In the genomic region with DNA sequence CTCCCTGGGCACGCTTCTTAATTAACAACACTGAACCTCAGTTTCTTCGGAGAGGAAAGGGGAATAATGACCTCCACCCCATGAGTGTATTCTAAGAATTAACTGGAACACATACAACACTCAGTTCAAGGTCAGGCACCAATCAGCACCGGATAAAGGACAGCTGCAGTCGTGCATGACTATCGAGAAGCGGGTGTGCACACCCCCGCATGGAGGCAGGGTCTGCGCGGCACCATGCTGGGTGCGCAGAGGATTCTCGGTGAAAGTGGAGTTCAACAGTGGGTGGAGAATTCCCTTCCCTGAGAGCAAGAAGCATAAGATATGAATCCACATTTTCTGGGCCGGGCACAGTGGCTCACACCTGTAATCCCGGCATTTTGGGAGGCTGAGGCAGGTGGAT, we compare ENCODE assay signal across 20 cellular contexts. TPM values are rescaled to one million over a fixed set of nuclear protein-coding genes. Genes with fewer than 3 reads are reported as not detected.
DNase-seq lines count a peak whose midpoint lies in the region; ATAC-seq and TF ChIP-seq lines count a peak whose summit lies in the region.
"Had no signal": no experiment of that assay in that cellular context is flagged by ENCODE, and none has a peak within 500 bp of the region (broad histone marks: within the 10 kb centered on the region; RNA-seq: fewer than 3 reads in every experiment).

No MANE protein-coding gene starts in this region.

- no peak overlapping the region for H3K27ac ChIP-seq in osteoblast (ENCODE audit: low read depth, low read length)
- no peak overlapping the region for H3K27ac ChIP-seq in vagina
- H3K27ac ChIP-seq in GM23248, result no peak overlapping the region
- H3K27ac ChIP-seq: C4-2B had no signal

- H3K9ac ChIP-seq in GM23248, result no peak overlapping the region

- H3K4me3 ChIP-seq in osteoblast (ENCODE audit: insufficient read depth, low read length), result no peak overlapping the region
- H3K4me3 ChIP-seq in vagina, result no peak overlapping the region
- H3K4me3 ChIP-seq in GM23248, result no peak overlapping the region

- ATAC-seq in HG02970 (IDR thresholded peaks at IDR 0.05; ENCODE audit: low FRiP score, unreplicated experiment), result no peak
- ATAC-seq: Panc1, SK-N-SH treated with all-trans-retinoic acid at 6 μM for 48 hours had no signal

- H3F3A ChIP-seq in GM23248 (ENCODE audit: insufficient read depth), result no peaks in the 10 kb centered on the region; the same call in 1 of the 2 replicates

- no peaks in the 10 kb centered on the region for H3K9me2 ChIP-seq in GM23248 (ENCODE audit: insufficient read depth)

- intact Hi-C loops in vagina (cut with DNase I), result no loop called here

- in situ Hi-C loops in GM13976 (cut with MboI; ENCODE audit: low sequenced_read_pairs, unreplicated experiment) (no loop called here), GM23248 (cut with MboI) (no loop called here)

- peak overlapping the region; percentile 15 to 63 (median 42) for H3K4me3 Mint-ChIP-seq in immature natural killer cell
- H3K4me3 Mint-ChIP-seq: CD8-positive, alpha-beta memory T cell had no signal

- H3K36me3 Mint-ChIP-seq in immature natural killer cell, result peaks cover 0 to 10% (median 9%) of the 10 kb centered on the region in 3 donors

- H3K79me2 ChIP-seq in osteoblast (ENCODE audit: insufficient read depth, low read length) (no peaks in the 10 kb centered on the region), GM23248 (ENCODE audit: insufficient read depth) (no peaks in the 10 kb centered on the region)

- H3K27ac Mint-ChIP-seq in immature natural killer cell, result peak overlapping the region; percentile 90 to 97 (median 95)

- no peak for TF ChIP-seq POLR2A in vagina (IDR thresholded peaks at IDR 0.05)

- no peaks in the 10 kb centered on the region for H4K20me1 ChIP-seq in osteoblast (ENCODE audit: insufficient read depth, low read length)
- no peaks in the 10 kb centered on the region for H4K20me1 ChIP-seq in GM23248 (ENCODE audit: insufficient read depth)

- no peaks in the 10 kb centered on the region for H3K9me3 Mint-ChIP-seq in immature natural killer cell
- H3K9me3 Mint-ChIP-seq: CD8-positive, alpha-beta memory T cell had no signal

- H3K36me3 ChIP-seq in osteoblast (ENCODE audit: insufficient read depth, low read length), result no peaks in the 10 kb centered on the region
- no peaks in the 10 kb centered on the region for H3K36me3 ChIP-seq in vagina
- H3K36me3 ChIP-seq in GM23248 (ENCODE audit: low read depth), result no peaks in the 10 kb centered on the region

- H3K4me1 ChIP-seq in osteoblast (ENCODE audit: insufficient read depth, low read length) (no peaks in the 10 kb centered on the region), vagina (no peaks in the 10 kb centered on the region), GM23248 (ENCODE audit: insufficient read depth) (peaks cover 4% of the 10 kb centered on the region; the same call in 1 of the 2 replicates)

- TF ChIP-seq CTCF in GM13976 (IDR thresholded peaks at IDR 0.05; ENCODE audit: borderline replicate concordance, control extremely low read depth, extremely low read depth, insufficient read depth, missing control alignments), result no peak
- no peak for TF ChIP-seq CTCF in osteoblast (IDR thresholded peaks at IDR 0.05; ENCODE audit: extremely low read depth, low read depth, low read length)
- TF ChIP-seq CTCF in vagina (IDR thresholded peaks at IDR 0.05), result no peak

- H3K27me3 Mint-ChIP-seq in immature natural killer cell (ENCODE audit: low read depth in 3 of 3), result peaks cover 6 to 16% (median 9%) of the 10 kb centered on the region in 3 donors
- H3K27me3 Mint-ChIP-seq: CD8-positive, alpha-beta memory T cell had no signal

- H3K4me2 ChIP-seq in osteoblast (ENCODE audit: insufficient read depth, low read length), result no peak overlapping the region
- no peak overlapping the region for H3K4me2 ChIP-seq in GM23248 (ENCODE audit: unreplicated experiment)

- DNase-seq in GM13976 (ENCODE audit: low spot score) (peak; percentile 13), OCI-M1 (lab: John Stamatoyannopoulos, UW) (peak; percentile 26), immature natural killer cell (no peak), osteoblast (ENCODE audit: insufficient read length, low spot score, missing footprints) (peak; percentile 14), vagina (ENCODE audit: extremely low spot score in 2 of 2) (no peak), GM23248 (no peak)
- DNase-seq: CD8-positive, alpha-beta memory T cell; GOT3; KG1; NCI-H1092; NCI-H1436; NCI-H187 treated with DMSO at 0.1 percent for 48 hours; NCI-H2227 treated with DMSO at 0.1 percent for 48 hours; NCI-H510A; NCI-H748 treated with DMSO at 0.1 percent for 48 hours had no signal

- WGBS in GM23248 (ENCODE audit: low coverage in 1 of 2, low lambda C conversion rate in 2 of 2, missing lambda C conversion rate in 2 of 2), 2 experiments, result 93 to 98% methylated on average over 13 of the region's 13 CpGs

- no peaks in the 10 kb centered on the region for H3K9me3 ChIP-seq in osteoblast (ENCODE audit: low read depth, low read length)
- H3K9me3 ChIP-seq in vagina, result no peaks in the 10 kb centered on the region
- H3K9me3 ChIP-seq in GM23248 (ENCODE audit: low read depth), result no peaks in the 10 kb centered on the region

- H3K4me1 Mint-ChIP-seq in immature natural killer cell, result peaks cover 37 to 50% of the 10 kb centered on the region in 2 donors

- no peaks in the 10 kb centered on the region for H3K27me3 ChIP-seq in osteoblast (ENCODE audit: insufficient read depth, low read length)
- no peaks in the 10 kb centered on the region for H3K27me3 ChIP-seq in vagina
- no peaks in the 10 kb centered on the region for H3K27me3 ChIP-seq in GM23248 (replicated peaks; ENCODE audit: insufficient read depth)

- no peak overlapping the region for H2AFZ ChIP-seq in osteoblast (ENCODE audit: low read length)
- H2AFZ ChIP-seq in GM23248, result no peak overlapping the region

RNA-seq across cellular contexts. Expression of a gene that starts 31.1 kb away (rescaled TPM):
- polyA plus RNA-seq in immature natural killer cell, result under 1 TPM in 1 of 3 donors, not detected in 2; 0.21 TPM
- 0.88 and 1.1 TPM in 2 replicates for total RNA-seq in osteoblast
- total RNA-seq in vagina, result not detected
- 12.6 and 24.3 TPM in 2 replicates for total RNA-seq in GM23248 (2014; rRNA removed; shearing (Covaris generic))
- 13.2 and 13.4 TPM in 2 replicates for polyA plus RNA-seq in GM23248 (2016; fragmentation: Nextera tagmentation; extraction: Ambion mirVana)
- polyA plus RNA-seq: CD8-positive, alpha-beta memory T cell had no signal

RNA-seq across cellular contexts. Expression of a gene that starts 40.1 kb away (rescaled TPM):
- 10 to 100 TPM in 1 of 3 donors, 1 to 10 TPM in 2; 3.3 to 11.4 (median 4.2) TPM for polyA plus RNA-seq in immature natural killer cell
- 12.3 and 17.7 TPM in 2 replicates for total RNA-seq in osteoblast
- 35.8 TPM for total RNA-seq in vagina
- 5.5 and 28.3 TPM in 2 replicates for total RNA-seq in GM23248 (2014; rRNA removed; shearing (Covaris generic))
- 5.6 and 6.5 TPM in 2 replicates for polyA plus RNA-seq in GM23248 (2016; fragmentation: Nextera tagmentation; extraction: Ambion mirVana)

RNA-seq across cellular contexts. Expression of a gene that starts 57.6 kb away (rescaled TPM):
- polyA plus RNA-seq in immature natural killer cell (under 1 TPM in 1 of 3 donors, not detected in 2; 0.42 TPM), GM23248 (2016; fragmentation: Nextera tagmentation; extraction: Ambion mirVana) (0.52 and 1.3 TPM in 2 replicates)
- total RNA-seq in osteoblast (not detected in 2 replicates), vagina (0.98 TPM)
- 0.51 and 1.4 TPM in 2 replicates for total RNA-seq in GM23248 (2014; rRNA removed; shearing (Covaris generic))
- total RNA-seq: Daoy had no signal
- polyA plus RNA-seq: CD8-positive, alpha-beta memory T cell had no signal

Comparison
In these comparisons a context has a peak if more than half of its experiments do, and no peak if none do; other contexts are left out.
1. DNase-seq: peak in GM13976 (single experiment), OCI-M1 (single experiment) and osteoblast (single experiment); none in immature natural killer cell (0 of 3), vagina (0 of 2) and GM23248 (single experiment).